Comparison of ENCODE assay signal across 9 cellular contexts in genomic region chr16:67844441-67844840, GRCh38. TPM values are rescaled to one million over a fixed set of nuclear protein-coding genes. Genes with fewer than 3 reads are reported as not detected.
DNase-seq lines count a peak whose midpoint lies in the region; ATAC-seq and TF ChIP-seq lines count a peak whose summit lies in the region.
"Had no signal": no experiment of that assay in that cellular context is flagged by ENCODE, and none has a peak within 500 bp of the region (broad histone marks: within the 10 kb centered on the region; RNA-seq: fewer than 3 reads in every experiment).

No MANE protein-coding gene starts in this region.

- H3K4me1 Mint-ChIP-seq in activated naive CD8-positive, alpha-beta T cell treated with anti-CD3 and anti-CD28 coated beads, Interleukin-2, amount 50 U/mL, for 24 hours, result peaks cover 55% of the 10 kb centered on the region

- peak overlapping the region; percentile 96 for H3K27ac Mint-ChIP-seq in activated naive CD8-positive, alpha-beta T cell treated with anti-CD3 and anti-CD28 coated beads, Interleukin-2, amount 50 U/mL, for 24 hours

- POLR2A ChIA-PET in AG04449 (lab: Yijun Ruan, JAX), result interaction anchor here (0.7 to 1.7 kb wide), 4 partner anchors 11 to 37 kb away, joined by 3 to 6 read pairs (median 3); partner anchors contain the start of genes EDC4 and TSNAXIP1

- H3K27me3 ChIP-seq in H7 (ENCODE audit: control insufficient read depth, insufficient read depth, low read length), result no peaks in the 10 kb centered on the region

- no peaks in the 10 kb centered on the region for H3K9me3 Mint-ChIP-seq in activated naive CD8-positive, alpha-beta T cell treated with anti-CD3 and anti-CD28 coated beads, Interleukin-2, amount 50 U/mL, for 24 hours

- H3K36me3 Mint-ChIP-seq in activated naive CD8-positive, alpha-beta T cell treated with anti-CD3 and anti-CD28 coated beads, Interleukin-2, amount 50 U/mL, for 24 hours (ENCODE audit: low read depth), result peaks cover 11% of the 10 kb centered on the region

- DNase-seq in AG04449 (ENCODE audit: low read depth, low spot score) (no peak), H7 (peak; percentile 34), kidney glomerular epithelial cell (lab: John Stamatoyannopoulos, UW) (peak; percentile 17), NK-92 (lab: John Stamatoyannopoulos, UW; ENCODE audit: unreplicated experiment) (no peak), C1 segment of cervical spinal cord (lab: John Stamatoyannopoulos, UW) (no peak)
- no peak for DNase-seq in activated naive CD8-positive, alpha-beta T cell treated with anti-CD3 and anti-CD28 coated beads, Interleukin-2, amount 50 U/mL, for 24 hours
- DNase-seq: erythroblast had no signal

- H3K4me3 ChIP-seq in AG04449 (ENCODE audit: low read depth, low read length) (peak overlapping the region; percentile 33), H7 (ENCODE audit: insufficient read depth, low read depth, low read length) (no peak overlapping the region)

- CTCF ChIA-PET in AG04449 (lab: Yijun Ruan, JAX), result interaction anchor here (0.6 to 4.3 kb wide), 17 partner anchors 9 to 327 kb away, joined by 3 to 21 read pairs (median 5); partner anchors contain the start of genes NRN1L and PSKH1

- H3K27me3 Mint-ChIP-seq in activated naive CD8-positive, alpha-beta T cell treated with anti-CD3 and anti-CD28 coated beads, Interleukin-2, amount 50 U/mL, for 24 hours, result no peaks in the 10 kb centered on the region

- peak; percentile 22 for TF ChIP-seq CTCF in AG04449 (IDR thresholded peaks at IDR 0.05; ENCODE audit: insufficient read depth, low read length, missing control alignments)

- ATAC-seq in activated naive CD8-positive, alpha-beta T cell treated with anti-CD3 and anti-CD28 coated beads, Interleukin-2, amount 50 U/mL, for 24 hours, result no peak
- ATAC-seq in GM21786 (IDR thresholded peaks at IDR 0.05; ENCODE audit: unreplicated experiment), result no peak
- no peak for ATAC-seq in GM19455 (IDR thresholded peaks at IDR 0.05; ENCODE audit: unreplicated experiment)

- peak overlapping the region; percentile 92 for H3K4me3 Mint-ChIP-seq in activated naive CD8-positive, alpha-beta T cell treated with anti-CD3 and anti-CD28 coated beads, Interleukin-2, amount 50 U/mL, for 24 hours

- H3K36me3 ChIP-seq in H7 (replicated peaks; ENCODE audit: control insufficient read depth, insufficient read depth, low read length), result no peaks in the 10 kb centered on the region; the same call in 1 of the 2 replicates

RNA-seq across cellular contexts. Expression of gene NUTF2, which starts 2.3 kb away (rescaled TPM):
- total RNA-seq in H7 (2014; rRNA removed; shearing (Covaris generic)), result 295 and 340 TPM in 2 replicates

RNA-seq across cellular contexts. Expression of gene THAP11, which starts 2.3 kb away (rescaled TPM):
- total RNA-seq in H7 (2014; rRNA removed; shearing (Covaris generic)), result 57.6 and 67.0 TPM in 2 replicates

RNA-seq across cellular contexts. Expression of gene CENPT, which starts 3.1 kb away (rescaled TPM):
- total RNA-seq in H7 (2014; rRNA removed; shearing (Covaris generic)), result 34.9 and 43.7 TPM in 2 replicates

RNA-seq across cellular contexts. Expression of gene EDC4, which starts 28.4 kb away (rescaled TPM):
- total RNA-seq in H7 (2014; rRNA removed; shearing (Covaris generic)), result 88.0 and 96.6 TPM in 2 replicates

RNA-seq across cellular contexts. Expression of gene TSNAXIP1, which starts 37.8 kb away (rescaled TPM):
- 0.15 and 0.21 TPM in 2 replicates for total RNA-seq in H7 (2014; rRNA removed; shearing (Covaris generic))

Comparison
In these comparisons a context has a peak if more than half of its experiments do, and no peak if none do; other contexts are left out.
1. DNase-seq: peak in H7 (single experiment) and kidney glomerular epithelial cell (single experiment); none in AG04449 (single experiment), activated naive CD8-positive, alpha-beta T cell treated with anti-CD3 and anti-CD28 coated beads, Interleukin-2, amount 50 U/mL, for 24 hours (single experiment), NK-92 (single experiment) and C1 segment of cervical spinal cord (0 of 14).